7 cellular contexts compared by ENCODE assay signal in genomic region chr6:137884857-137885256, GRCh38. TPM values are rescaled to one million over a fixed set of nuclear protein-coding genes. Genes with fewer than 3 reads are reported as not detected.
DNase-seq lines count a peak whose midpoint lies in the region; ATAC-seq, FAIRE-seq and TF ChIP-seq lines count a peak whose summit lies in the region.
"Not testable (repeated sequence)": the region's sequence is repeated elsewhere in the genome, so short reads cannot be mapped to it uniquely, and the experiment has no call there.

No MANE protein-coding gene starts in this region.

- not testable (repeated sequence) for TF ChIP-seq CTCF in GM12878 (IDR thresholded peaks at IDR 0.05 in 2 of 3, conservative IDR thresholded peaks at IDR 0.05 in 1 of 3; ENCODE audit: control insufficient read depth in 2 of 3, extremely low read depth in 1 of 3, insufficient read depth in 1 of 3, low read depth in 3 of 3, low read length in 3 of 3)

- peaks cover 17% of the 10 kb centered on the region for H3K79me2 ChIP-seq in GM12878 (ENCODE audit: control insufficient read depth, insufficient read depth, low read length)

- RAD21 ChIA-PET in GM12878 (lab: Charles Lee; ENCODE audit: unreplicated experiment), result interaction anchor here (0.8 to 20.6 kb wide), 7 partner anchors 13 to 124 kb away, joined by 3 to 774 read pairs (median 3); no protein-coding TSS in a partner anchor

- WGBS in GM12878 (ENCODE audit: insufficient coverage, insufficient replicate concordance, low lambda C conversion rate, missing lambda C conversion rate), result 100% methylated on average over 1 of the region's 1 CpG

- peak overlapping the region in 2 of 7 donors; percentile 67 to 71 for H3K4me3 Mint-ChIP-seq in CD8-positive, alpha-beta memory T cell
- H3K4me3 Mint-ChIP-seq in T-helper 2 cell treated with Interferon-gamma antibody and Interleukin-4, amounts not matched to agents 5 μg/mL and 100 μg/mL, for 36 hours; activated CD8-positive, alpha-beta T cell treated with anti-CD3 and anti-CD28 coated beads, Interleukin-2, amount 10 ng/mL, durations not matched to agents 7 days and 5 days; activated naive CD4-positive, alpha-beta T cell treated with anti-CD3 and anti-CD28 coated beads, Interleukin-2, amount 10 ng/mL, durations not matched to agents 7 days and 5 days; immature natural killer cell; natural killer cell treated with Interleukin-12 subunit alpha and Interleukin-12 subunit beta and Interleukin-15 and Interleukin-18, amount 100 ng/mL, for 72 hours: not testable (repeated sequence)

- peaks cover 0 to 28% of the 10 kb centered on the region in 2 donors for H3K27me3 Mint-ChIP-seq in CD8-positive, alpha-beta memory T cell
- H3K27me3 Mint-ChIP-seq in T-helper 2 cell treated with Interferon-gamma antibody and Interleukin-4, amounts not matched to agents 5 μg/mL and 100 μg/mL, for 36 hours (ENCODE audit: low read depth); activated CD8-positive, alpha-beta T cell treated with anti-CD3 and anti-CD28 coated beads, Interleukin-2, amount 10 ng/mL, durations not matched to agents 7 days and 5 days (ENCODE audit: low read depth); activated naive CD4-positive, alpha-beta T cell treated with anti-CD3 and anti-CD28 coated beads, Interleukin-2, amount 10 ng/mL, durations not matched to agents 7 days and 5 days; natural killer cell treated with Interleukin-12 subunit alpha and Interleukin-12 subunit beta and Interleukin-15 and Interleukin-18, amount 100 ng/mL, for 72 hours: not testable (repeated sequence)
- peaks cover 23 to 41% (median 34%) of the 10 kb centered on the region in 3 donors for H3K27me3 Mint-ChIP-seq in immature natural killer cell (ENCODE audit: low read depth in 3 of 3)

- not testable (repeated sequence) for H3K9me3 ChIP-seq in CD8-positive, alpha-beta memory T cell (ENCODE audit: low read length); GM12878 (replicated peaks; ENCODE audit: control insufficient read depth, insufficient read depth, low read length)

- peak in 1 of 5 donors; percentile 24 for DNase-seq in CD8-positive, alpha-beta memory T cell
- not testable (repeated sequence) for DNase-seq in T-helper 2 cell treated with Interferon-gamma antibody and Interleukin-4, amounts not matched to agents 5 μg/mL and 100 μg/mL, for 36 hours (ENCODE audit: low spot score); activated CD8-positive, alpha-beta T cell treated with anti-CD3 and anti-CD28 coated beads, Interleukin-2, amount 10 ng/mL, durations not matched to agents 7 days and 5 days; activated naive CD4-positive, alpha-beta T cell treated with anti-CD3 and anti-CD28 coated beads, Interleukin-2, amount 10 ng/mL, durations not matched to agents 7 days and 5 days; GM12878 (ENCODE audit: low read depth, low spot score); immature natural killer cell; natural killer cell treated with Interleukin-12 subunit alpha and Interleukin-12 subunit beta and Interleukin-15 and Interleukin-18, amount 100 ng/mL, for 72 hours (ENCODE audit: low spot score)

- peaks cover 35% of the 10 kb centered on the region for H3K4me1 ChIP-seq in CD8-positive, alpha-beta memory T cell (ENCODE audit: insufficient read depth, low read length)
- not testable (repeated sequence) for H3K4me1 ChIP-seq in GM12878 (ENCODE audit: control insufficient read depth, insufficient read depth, low read length)

- not testable (repeated sequence) for H3K4me2 ChIP-seq in GM12878 (ENCODE audit: control insufficient read depth, insufficient read depth)

- H3K9ac ChIP-seq in GM12878 (ENCODE audit: control insufficient read depth, insufficient read depth, low read length), result not testable (repeated sequence)

- CTCF ChIA-PET in CD8-positive, alpha-beta memory T cell (lab: Charles Lee), result interaction anchor here (1.5 kb wide), 1 partner anchor 10 kb away, joined by 3 read pairs; no protein-coding TSS in a partner anchor
- CTCF ChIA-PET in activated CD8-positive, alpha-beta T cell treated with anti-CD3 and anti-CD28 coated beads, Interleukin-2, amount 10 ng/mL, durations not matched to agents 7 days and 5 days (lab: Charles Lee), result interaction anchor here (4.7 to 10.0 kb wide), 2 partner anchors 15 to 60 kb away, joined by 29 to 142 read pairs; partner anchors contain the start of gene TNFAIP3
- CTCF ChIA-PET in activated naive CD4-positive, alpha-beta T cell treated with anti-CD3 and anti-CD28 coated beads, Interleukin-2, amount 10 ng/mL, durations not matched to agents 7 days and 5 days (lab: Charles Lee), result interaction anchor here (1.3 to 19.6 kb wide), 2 partner anchors 15 to 60 kb away, joined by 4 to 467 read pairs; no protein-coding TSS in a partner anchor
- CTCF ChIA-PET in GM12878 (lab: Yijun Ruan, JAX), result interaction anchor here (1.0 to 24.0 kb wide), 4 partner anchors 10 to 91 kb away, joined by 3 to 712 read pairs (median 4); no protein-coding TSS in a partner anchor

- ATAC-seq in activated CD8-positive, alpha-beta T cell treated with anti-CD3 and anti-CD28 coated beads, Interleukin-2, amount 10 ng/mL, durations not matched to agents 7 days and 5 days; GM12878; natural killer cell treated with Interleukin-12 subunit alpha and Interleukin-12 subunit beta and Interleukin-15 and Interleukin-18, amount 100 ng/mL, for 72 hours: not testable (repeated sequence)

- FAIRE-seq in GM12878 (lab: Jason Lieb, UNC), result not testable (repeated sequence)

- H3K4me1 Mint-ChIP-seq in CD8-positive, alpha-beta memory T cell, result peaks cover 35 to 46% (median 44%) of the 10 kb centered on the region in 3 donors
- H3K4me1 Mint-ChIP-seq in T-helper 2 cell treated with Interferon-gamma antibody and Interleukin-4, amounts not matched to agents 5 μg/mL and 100 μg/mL, for 36 hours (ENCODE audit: low read depth), result peaks cover 41% of the 10 kb centered on the region
- peaks cover 45% of the 10 kb centered on the region for H3K4me1 Mint-ChIP-seq in activated CD8-positive, alpha-beta T cell treated with anti-CD3 and anti-CD28 coated beads, Interleukin-2, amount 10 ng/mL, durations not matched to agents 7 days and 5 days (ENCODE audit: low read depth)
- peaks cover 48% of the 10 kb centered on the region for H3K4me1 Mint-ChIP-seq in activated naive CD4-positive, alpha-beta T cell treated with anti-CD3 and anti-CD28 coated beads, Interleukin-2, amount 10 ng/mL, durations not matched to agents 7 days and 5 days
- H3K4me1 Mint-ChIP-seq in immature natural killer cell, result peaks cover 16 to 38% of the 10 kb centered on the region in 2 donors
- peaks cover 27 to 46% of the 10 kb centered on the region in 2 donors for H3K4me1 Mint-ChIP-seq in natural killer cell treated with Interleukin-12 subunit alpha and Interleukin-12 subunit beta and Interleukin-15 and Interleukin-18, amount 100 ng/mL, for 72 hours (ENCODE audit: low read depth in 2 of 2)

- intact Hi-C loops in GM12878 (cut with micrococcal nuclease; ENCODE audit: unreplicated experiment), result not testable (repeated sequence)

- peaks cover 15 to 48% (median 24%) of the 10 kb centered on the region in 3 donors for H3K36me3 Mint-ChIP-seq in CD8-positive, alpha-beta memory T cell
- peaks cover 76% of the 10 kb centered on the region for H3K36me3 Mint-ChIP-seq in T-helper 2 cell treated with Interferon-gamma antibody and Interleukin-4, amounts not matched to agents 5 μg/mL and 100 μg/mL, for 36 hours (ENCODE audit: low read depth)
- H3K36me3 Mint-ChIP-seq in activated CD8-positive, alpha-beta T cell treated with anti-CD3 and anti-CD28 coated beads, Interleukin-2, amount 10 ng/mL, durations not matched to agents 7 days and 5 days (ENCODE audit: low read depth), result peaks cover 62% of the 10 kb centered on the region
- H3K36me3 Mint-ChIP-seq in activated naive CD4-positive, alpha-beta T cell treated with anti-CD3 and anti-CD28 coated beads, Interleukin-2, amount 10 ng/mL, durations not matched to agents 7 days and 5 days, result peaks cover 60% of the 10 kb centered on the region
- peaks cover 17 to 39% (median 28%) of the 10 kb centered on the region in 3 donors for H3K36me3 Mint-ChIP-seq in immature natural killer cell
- H3K36me3 Mint-ChIP-seq in natural killer cell treated with Interleukin-12 subunit alpha and Interleukin-12 subunit beta and Interleukin-15 and Interleukin-18, amount 100 ng/mL, for 72 hours, result peaks cover 39% of the 10 kb centered on the region

- not testable (repeated sequence) for H2AFZ ChIP-seq in GM12878 (ENCODE audit: control insufficient read depth, low read depth, low read length)

- TF ChIP-seq RAD21 in GM12878 (IDR thresholded peaks at IDR 0.05; ENCODE audit: insufficient read depth, low read depth, low read length), result not testable (repeated sequence)

- not testable (repeated sequence) for H4K20me1 ChIP-seq in GM12878 (ENCODE audit: control insufficient read depth, insufficient read depth)

- not testable (repeated sequence) for TF ChIP-seq EP300 in GM12878 (IDR thresholded peaks at IDR 0.05; ENCODE audit: borderline replicate concordance in 1 of 2, control insufficient read depth in 1 of 2, low read depth in 2 of 2, low read length in 2 of 2)

- not testable (repeated sequence) for BruUV-seq in GM12878 (replicated peaks; lab: Mats Ljungman, UMichigan)

- in situ Hi-C loops in GM12878 (cut with MboI), result not testable (repeated sequence)

- H3K36me3 ChIP-seq in CD8-positive, alpha-beta memory T cell (ENCODE audit: insufficient read depth, low read length), result peaks cover 26% of the 10 kb centered on the region
- H3K36me3 ChIP-seq in GM12878 (ENCODE audit: control insufficient read depth in 2 of 2, insufficient read depth in 2 of 2, low read length in 1 of 2), result peaks cover 16 to 26% of the 10 kb centered on the region in 2 experiments

- H3K4me3 ChIP-seq in CD8-positive, alpha-beta memory T cell (ENCODE audit: low read length); GM12878: not testable (repeated sequence)

- SMC1A ChIA-PET in GM12878 (lab: Charles Lee; ENCODE audit: uncharacterized antibody, unreplicated experiment), result interaction anchor here (1.5 to 30.6 kb wide), 4 partner anchors 10 to 177 kb away, joined by 3 to 1237 read pairs (median 46); partner anchors contain the start of gene TNFAIP3

- POLR2A ChIA-PET in CD8-positive, alpha-beta memory T cell (lab: Charles Lee); activated CD8-positive, alpha-beta T cell treated with anti-CD3 and anti-CD28 coated beads, Interleukin-2, amount 10 ng/mL, durations not matched to agents 7 days and 5 days (lab: Charles Lee): not testable (repeated sequence)
- POLR2A ChIA-PET in GM12878 (lab: Charles Lee), result interaction anchor here (0.7 to 1.6 kb wide), 2 partner anchors 24 to 34 kb away, joined by 4 to 5 read pairs; no protein-coding TSS in a partner anchor

- not testable (repeated sequence) for H3K27me3 ChIP-seq in CD8-positive, alpha-beta memory T cell (ENCODE audit: insufficient read depth, low read length, poor library complexity, severe bottlenecking); GM12878 (replicated peaks in 1 of 2; ENCODE audit: control insufficient read depth in 2 of 2, insufficient read depth in 2 of 2, low read length in 1 of 2)

- H3K9me3 Mint-ChIP-seq in CD8-positive, alpha-beta memory T cell; immature natural killer cell: not testable (repeated sequence)
- peaks cover 40% of the 10 kb centered on the region for H3K9me3 Mint-ChIP-seq in T-helper 2 cell treated with Interferon-gamma antibody and Interleukin-4, amounts not matched to agents 5 μg/mL and 100 μg/mL, for 36 hours
- peaks cover 15% of the 10 kb centered on the region for H3K9me3 Mint-ChIP-seq in activated CD8-positive, alpha-beta T cell treated with anti-CD3 and anti-CD28 coated beads, Interleukin-2, amount 10 ng/mL, durations not matched to agents 7 days and 5 days (ENCODE audit: insufficient read depth)
- peaks cover 25% of the 10 kb centered on the region for H3K9me3 Mint-ChIP-seq in activated naive CD4-positive, alpha-beta T cell treated with anti-CD3 and anti-CD28 coated beads, Interleukin-2, amount 10 ng/mL, durations not matched to agents 7 days and 5 days
- peaks cover 12% of the 10 kb centered on the region for H3K9me3 Mint-ChIP-seq in natural killer cell treated with Interleukin-12 subunit alpha and Interleukin-12 subunit beta and Interleukin-15 and Interleukin-18, amount 100 ng/mL, for 72 hours

- H3K27ac ChIP-seq in CD8-positive, alpha-beta memory T cell (ENCODE audit: low read depth, low read length); GM12878 (ENCODE audit: control insufficient read depth, insufficient read depth): not testable (repeated sequence)

- TF ChIP-seq POLR2A in GM12878 (IDR thresholded peaks at IDR 0.05; ENCODE audit: low read depth, low read length), result not testable (repeated sequence)

- peak overlapping the region in 6 of 8 donors; percentile 18 to 86 (median 58) for H3K27ac Mint-ChIP-seq in CD8-positive, alpha-beta memory T cell
- peak overlapping the region; percentile 31 for H3K27ac Mint-ChIP-seq in T-helper 2 cell treated with Interferon-gamma antibody and Interleukin-4, amounts not matched to agents 5 μg/mL and 100 μg/mL, for 36 hours
- peak overlapping the region; percentile 68 for H3K27ac Mint-ChIP-seq in activated CD8-positive, alpha-beta T cell treated with anti-CD3 and anti-CD28 coated beads, Interleukin-2, amount 10 ng/mL, durations not matched to agents 7 days and 5 days
- H3K27ac Mint-ChIP-seq in activated naive CD4-positive, alpha-beta T cell treated with anti-CD3 and anti-CD28 coated beads, Interleukin-2, amount 10 ng/mL, durations not matched to agents 7 days and 5 days, result peak overlapping the region; percentile 46
- H3K27ac Mint-ChIP-seq in immature natural killer cell, result peak overlapping the region in 4 of 6 donors; percentile 3 to 88 (median 82)
- peak overlapping the region; percentile 78 to 97 for H3K27ac Mint-ChIP-seq in natural killer cell treated with Interleukin-12 subunit alpha and Interleukin-12 subunit beta and Interleukin-15 and Interleukin-18, amount 100 ng/mL, for 72 hours

RNA-seq across cellular contexts. Expression of gene TNFAIP3, which starts 17.8 kb away (rescaled TPM):
- total RNA-seq in CD8-positive, alpha-beta memory T cell, result 100 to 1,000 TPM; 267 to 298 TPM
- polyA plus RNA-seq in CD8-positive, alpha-beta memory T cell, result 127 TPM
- total RNA-seq in activated CD8-positive, alpha-beta T cell treated with anti-CD3 and anti-CD28 coated beads, Interleukin-2, amount 10 ng/mL, durations not matched to agents 7 days and 5 days, result 10 to 100 TPM; 29.6 to 34.5 TPM
- 258 and 260 TPM in 2 replicates for total RNA-seq in GM12878 (2013; cell fraction: nucleolus; rRNA removed)
- total RNA-seq in GM12878 (2014; rRNA removed) (84.0 and 96.8 TPM in 2 replicates), GM12878 (2014; rRNA removed; fragmentation: Illumina TruSeq; extraction: Trizol) (81.4 and 82.4 TPM in 2 replicates), GM12878 (2021) (220 and 229 TPM in 2 replicates)
- polyA plus RNA-seq in GM12878 (2011; ENCODE audit: low read depth), result 59.4 TPM
- polyA plus RNA-seq in GM12878 (2011; rRNA removed) (308 and 350 TPM in 2 replicates), GM12878 (2014; fragmentation: Illumina TruSeq; extraction: Trizol) (149 and 171 TPM in 2 replicates), GM12878 (2014; fragmentation: Nextera tagmentation; extraction: Ambion mirVana) (10 to 100 TPM; 18.0 to 31.5 TPM), GM12878 (2014; rRNA removed) (138 and 149 TPM in 2 replicates), GM12878 (2016; fragmentation: Nextera tagmentation; extraction: Ambion mirVana) (100 to 1,000 TPM; 126 to 128 TPM), immature natural killer cell (100 to 1,000 TPM in 2 of 3 donors, 10 to 100 TPM in 1; 55.8 to 118 (median 117) TPM)
- polyA plus RNA-seq in GM12878 (2011; cell fraction: cytosol; rRNA removed), result 204 and 210 TPM in 2 replicates
- polyA plus RNA-seq in GM12878 (2011; cell fraction: nucleus; rRNA removed), result 565 and 695 TPM in 2 replicates
- polyA plus RNA-seq in GM12878 (2012), result 64.6 and 107 TPM in 2 replicates
- polyA minus RNA-seq in GM12878 (2011; rRNA and poly(A)+ RNA removed), result 268 and 281 TPM in 2 replicates
- polyA minus RNA-seq in GM12878 (2011; cell fraction: cytosol; rRNA and poly(A)+ RNA removed), result 95.9 and 104 TPM in 2 replicates
- 243 and 270 TPM in 2 replicates for polyA minus RNA-seq in GM12878 (2011; cell fraction: nucleus; rRNA and poly(A)+ RNA removed)
- total RNA-seq in natural killer cell treated with Interleukin-12 subunit alpha and Interleukin-12 subunit beta and Interleukin-15 and Interleukin-18, amount 100 ng/mL, for 72 hours, result 100 to 1,000 TPM; 121 to 244 TPM

Comparison
In these comparisons a context has a peak if more than half of its experiments do, and no peak if none do; other contexts are left out.
1. H3K27ac Mint-ChIP-seq: peak in every context shown above with its lines; median percentile 88 in natural killer cell treated with Interleukin-12 subunit alpha and Interleukin-12 subunit beta and Interleukin-15 and Interleukin-18, amount 100 ng/mL, for 72 hours; 82 in immature natural killer cell; 68 in activated CD8-positive, alpha-beta T cell treated with anti-CD3 and anti-CD28 coated beads, Interleukin-2, amount 10 ng/mL, durations not matched to agents 7 days and 5 days; 58 in CD8-positive, alpha-beta memory T cell; 46 in activated naive CD4-positive, alpha-beta T cell treated with anti-CD3 and anti-CD28 coated beads, Interleukin-2, amount 10 ng/mL, durations not matched to agents 7 days and 5 days; 31 in T-helper 2 cell treated with Interferon-gamma antibody and Interleukin-4, amounts not matched to agents 5 μg/mL and 100 μg/mL, for 36 hours.